ENCODE assay signal across 12 cellular contexts in genomic region chr1:25167269-25168192, GRCh38.
A peak's percentile ranks its signal among the peaks of the same experiment; 100 is the strongest.
DNase-seq lines count a peak whose midpoint lies in the region; ATAC-seq and TF ChIP-seq lines count a peak whose summit lies in the region.
"Had no signal": no experiment of that assay in that cellular context is flagged by ENCODE, and none has a peak within 500 bp of the region (broad histone marks: within the 10 kb centered on the region; RNA-seq: fewer than 3 reads in every experiment).

No MANE protein-coding gene starts in this region.

- no peaks in the 10 kb centered on the region for H3K9me3 ChIP-seq in Caco-2
- no peaks in the 10 kb centered on the region for H3K9me3 ChIP-seq in neuronal stem cell (replicated peaks in 1 of 2; ENCODE audit: control insufficient read depth in 2 of 2, insufficient read depth in 1 of 2, low read depth in 1 of 2, low read length in 2 of 2)
- no peaks in the 10 kb centered on the region for H3K9me3 ChIP-seq in gastroesophageal sphincter

- H3K4me1 Mint-ChIP-seq in Caco-2 (ENCODE audit: low read depth, unreplicated experiment) = peaks cover 32% of the 10 kb centered on the region

- TF ChIP-seq CTCF in Caco-2 (IDR thresholded peaks at IDR 0.05; ENCODE audit: insufficient read depth in 1 of 2, low read depth in 1 of 2, low read length in 1 of 2, severe bottlenecking in 1 of 2, unreplicated experiment in 1 of 2) = no peak
- TF ChIP-seq CTCF in gastroesophageal sphincter (IDR thresholded peaks at IDR 0.05) = no peak

- no peaks in the 10 kb centered on the region for H3K79me1 ChIP-seq in neuronal stem cell (ENCODE audit: low read depth, low read length)

- H3K27me3 ChIP-seq in Caco-2 (replicated peaks; ENCODE audit: control insufficient read depth, insufficient read depth, low read length) (no peaks in the 10 kb centered on the region), neuronal stem cell (ENCODE audit: control insufficient read depth in 3 of 3, insufficient read depth in 3 of 3, low read depth in 1 of 3, low read length in 3 of 3) (peaks cover 0 to 30% (median 0%) of the 10 kb centered on the region in 3 experiments), gastroesophageal sphincter (no peaks in the 10 kb centered on the region)

- peak overlapping the region; percentile 57 for H3K4me3 Mint-ChIP-seq in Caco-2 (ENCODE audit: unreplicated experiment)
- H3K4me3 Mint-ChIP-seq: activated CD8-positive, alpha-beta T cell treated with anti-CD3 and anti-CD28 coated beads for 36 hours had no signal

- intact Hi-C loops in Caco-2 (cut with micrococcal nuclease; ENCODE audit: unreplicated experiment) = no loop called here

- H3K27ac ChIP-seq in neuronal stem cell (replicated peaks; ENCODE audit: low read length) (no peak overlapping the region), gastroesophageal sphincter (no peak overlapping the region)

- no peaks in the 10 kb centered on the region for H3K36me3 Mint-ChIP-seq in Caco-2 (ENCODE audit: insufficient read depth, unreplicated experiment)

- H3K18ac ChIP-seq in neuronal stem cell (ENCODE audit: low read length) = peak overlapping the region; percentile 46

- no CpG with 5 or more reads among the region's 17 CpGs for WGBS in neuronal stem cell (ENCODE audit: extremely low coverage in 2 of 2, insufficient read length in 2 of 2, insufficient replicate concordance in 1 of 2), 2 donors
- 63 to 80% methylated on average over 2 of the region's 17 CpGs for WGBS in gastroesophageal sphincter (ENCODE audit: low coverage in 1 of 2), 2 donors

- no peaks in the 10 kb centered on the region for H3K27me3 Mint-ChIP-seq in Caco-2 (ENCODE audit: insufficient read depth, unreplicated experiment)
- H3K27me3 Mint-ChIP-seq: activated CD8-positive, alpha-beta T cell treated with anti-CD3 and anti-CD28 coated beads for 36 hours had no signal

- no peak overlapping the region for H3K14ac ChIP-seq in neuronal stem cell (ENCODE audit: low read length)

- peak overlapping the region; percentile 40 for H3K23ac ChIP-seq in neuronal stem cell (ENCODE audit: low read depth, low read length, poor library complexity)

- ATAC-seq in gastroesophageal sphincter = no peak
- ATAC-seq in GM18517 (IDR thresholded peaks at IDR 0.05; ENCODE audit: unreplicated experiment) = no peak
- ATAC-seq: activated CD8-positive, alpha-beta T cell treated with anti-CD3 and anti-CD28 coated beads for 36 hours; left cardiac atrium had no signal

- TF ChIP-seq POLR2A in gastroesophageal sphincter (IDR thresholded peaks at IDR 0.05) = no peak

- POLR2A ChIA-PET in Caco-2 (lab: Charles Lee) = no interaction called here

- DNase-seq in Caco-2 = peak; percentile 29 to 56
- DNase-seq in NCI-H526 (lab: John Stamatoyannopoulos, UW) = peak; percentile 72 to 91
- peak; percentile 49 for DNase-seq in epidermal melanocyte (ENCODE audit: insufficient read length, low spot score)
- DNase-seq in neuronal stem cell (ENCODE audit: low spot score) = no peak
- DNase-seq in activated gamma-delta T cell treated with Interleukin-2 at 50 U/mL for 16 hours = no peak
- no peak for DNase-seq in SK-N-DZ (ENCODE audit: low spot score)
- DNase-seq: activated CD8-positive, alpha-beta T cell treated with anti-CD3 and anti-CD28 coated beads for 36 hours; activated naive CD4-positive, alpha-beta T cell treated with anti-CD3 and anti-CD28 coated beads, Interleukin-2, amount 50 U/mL, for 16 hours; left cardiac atrium; NCI-H1436 treated with DMSO at 0.1 percent for 48 hours had no signal

- H2BK15ac ChIP-seq in neuronal stem cell (ENCODE audit: low read length) = peak overlapping the region; percentile 63

- peak overlapping the region; percentile 9 for H3K9ac ChIP-seq in neuronal stem cell (ENCODE audit: low read depth, low read length, poor library complexity)

- peak overlapping the region; percentile 50 for H2AFZ ChIP-seq in neuronal stem cell (ENCODE audit: low read length)

- no peak overlapping the region for H4K91ac ChIP-seq in neuronal stem cell (ENCODE audit: low read depth, low read length, poor library complexity)

- peak overlapping the region; percentile 50 for H4K8ac ChIP-seq in neuronal stem cell (ENCODE audit: low read depth, low read length)

- no peaks in the 10 kb centered on the region; the same call in 1 of the 2 replicates for H3K36me3 ChIP-seq in Caco-2 (ENCODE audit: control insufficient read depth, insufficient read depth, low read length)
- no peaks in the 10 kb centered on the region for H3K36me3 ChIP-seq in neuronal stem cell (replicated peaks in 1 of 2; ENCODE audit: control insufficient read depth in 2 of 2, insufficient read depth in 2 of 2, low read length in 2 of 2)
- H3K36me3 ChIP-seq in gastroesophageal sphincter = no peaks in the 10 kb centered on the region

- no peak overlapping the region for H2BK12ac ChIP-seq in neuronal stem cell (ENCODE audit: low read length)

- H2AK5ac ChIP-seq in neuronal stem cell (ENCODE audit: low read depth, low read length) = no peak overlapping the region

- peaks cover under 1% of the 10 kb centered on the region for H3K9me3 Mint-ChIP-seq in Caco-2 (ENCODE audit: unreplicated experiment)
- H3K9me3 Mint-ChIP-seq: activated CD8-positive, alpha-beta T cell treated with anti-CD3 and anti-CD28 coated beads for 36 hours had no signal

- no peak overlapping the region for H3K4ac ChIP-seq in neuronal stem cell (ENCODE audit: low read length)

- H3K4me3 ChIP-seq in Caco-2 (ENCODE audit: low read depth, low read length) (no peak overlapping the region), neuronal stem cell (ENCODE audit: low read length in 2 of 2) (no peak overlapping the region), gastroesophageal sphincter (no peak overlapping the region)

- H2BK5ac ChIP-seq in neuronal stem cell (ENCODE audit: low read length) = peak overlapping the region; percentile 71

- peak overlapping the region; percentile 82 for H3K27ac Mint-ChIP-seq in Caco-2 (ENCODE audit: unreplicated experiment)
- H3K27ac Mint-ChIP-seq: activated CD8-positive, alpha-beta T cell treated with anti-CD3 and anti-CD28 coated beads for 36 hours had no signal

- BruUV-seq in Caco-2 (replicated peaks; lab: Mats Ljungman, UMichigan) = TSS peak; percentile 55

- H3K4me2 ChIP-seq in neuronal stem cell (ENCODE audit: insufficient read depth, low read length, poor library complexity, severe bottlenecking) = no peak overlapping the region

- no peak overlapping the region for H2BK120ac ChIP-seq in neuronal stem cell (ENCODE audit: low read depth, low read length)

- H3K4me1 ChIP-seq in Caco-2 (peaks cover 29% of the 10 kb centered on the region), neuronal stem cell (ENCODE audit: control insufficient read depth in 2 of 2, insufficient read depth in 1 of 2, low read depth in 1 of 2, low read length in 2 of 2) (peaks cover 2 to 9% of the 10 kb centered on the region in 2 donors), gastroesophageal sphincter (no peaks in the 10 kb centered on the region)

- TF ChIP-seq EP300 in gastroesophageal sphincter (IDR thresholded peaks at IDR 0.05) = no peak

- CTCF ChIA-PET in Caco-2 (lab: Charles Lee) = interaction anchor here (0.6 to 1.6 kb wide), 4 partner anchors 25 to 337 kb away, joined by 3 to 5 read pairs (median 4); no protein-coding TSS in a partner anchor

Comparison
In these comparisons a context has a peak if more than half of its experiments do, and no peak if none do; other contexts are left out.
1. DNase-seq: peak in Caco-2 (2 of 2), NCI-H526 (2 of 2) and epidermal melanocyte (single experiment); none in neuronal stem cell (single experiment), activated gamma-delta T cell treated with Interleukin-2 at 50 U/mL for 16 hours (single experiment) and SK-N-DZ (single experiment).